ENCODE assay signal across 1 cellular context in the genomic region with DNA sequence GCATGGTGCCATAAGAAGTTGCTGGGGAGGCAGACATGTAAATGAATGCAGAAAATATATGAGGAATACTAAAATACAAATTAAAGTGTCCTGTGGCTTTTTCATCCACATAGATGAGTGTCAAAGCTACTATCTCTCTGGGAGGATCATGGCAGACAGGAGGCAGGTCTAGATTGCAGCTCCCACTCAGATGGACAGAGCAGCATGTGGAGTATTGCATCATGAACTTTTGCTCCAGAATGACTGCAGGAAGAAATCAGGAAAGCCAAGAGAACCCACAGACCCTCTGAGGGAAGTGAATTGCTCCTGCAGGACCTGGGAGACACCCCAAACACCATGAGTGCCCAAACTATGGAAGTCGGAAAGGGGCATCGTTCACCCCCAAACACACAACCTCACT.
TF ChIP-seq lines count a peak whose summit lies in the region.

No MANE protein-coding gene starts in this region.

TF ChIP-seq in IMR-90, 13 proteins besides CTCF, POLR2A, EP300 and RAD21:
- peak; percentile 44; the same call in 1 of the 2 replicates for TF ChIP-seq CEBPB (IDR thresholded peaks at IDR 0.05; ENCODE audit: low read depth, low read length)
TF ChIP-seq in IMR-90: peak in this region for 1; not testable (repeated sequence) for 12.
